Comparison of ENCODE assay signal across 18 cellular contexts in genomic region chr17:73533801-73534574, GRCh38.
DNase-seq lines count a peak whose midpoint lies in the region; ATAC-seq and TF ChIP-seq lines count a peak whose summit lies in the region.
"Had no signal": no experiment of that assay in that cellular context is flagged by ENCODE, and none has a peak within 500 bp of the region (broad histone marks: within the 10 kb centered on the region; RNA-seq: fewer than 3 reads in every experiment).

No MANE protein-coding gene starts in this region.

- peaks cover 37% of the 10 kb centered on the region for H3K4me1 ChIP-seq in NT2/D1 (ENCODE audit: insufficient read depth, insufficient read length)
- no peaks in the 10 kb centered on the region for H3K4me1 ChIP-seq in aorta (ENCODE audit: control insufficient read depth in 1 of 2, insufficient read depth in 2 of 2, low read length in 2 of 2)
- H3K4me1 ChIP-seq: esophagus squamous epithelium, pancreas had no signal

- peaks cover 8% of the 10 kb centered on the region for H3K27me3 Mint-ChIP-seq in nephron (ENCODE audit: low read depth)
- H3K27me3 Mint-ChIP-seq: CD4-positive, alpha-beta memory T cell had no signal

- peaks cover 10% of the 10 kb centered on the region for H3K27me3 ChIP-seq in NT2/D1 (ENCODE audit: insufficient read depth, insufficient read length)
- H3K27me3 ChIP-seq in aorta (ENCODE audit: control insufficient read depth in 1 of 2, insufficient read depth in 2 of 2, low read length in 1 of 2): no peaks in the 10 kb centered on the region
- H3K27me3 ChIP-seq: esophagus squamous epithelium, pancreas had no signal

- no peaks in the 10 kb centered on the region for H3K36me3 Mint-ChIP-seq in nephron (ENCODE audit: low read depth)
- H3K36me3 Mint-ChIP-seq: CD4-positive, alpha-beta memory T cell had no signal

- intact Hi-C loops in aorta (cut with DNase I): no loop called here

- H3K9me3 ChIP-seq in NT2/D1 (ENCODE audit: insufficient read depth, low read length): no peaks in the 10 kb centered on the region
- no peaks in the 10 kb centered on the region for H3K9me3 ChIP-seq in aorta (ENCODE audit: control insufficient read depth, low read length)
- H3K9me3 ChIP-seq: esophagus squamous epithelium, gastroesophageal sphincter, pancreas had no signal

- H3K36me3 ChIP-seq in NT2/D1 (ENCODE audit: insufficient read depth, insufficient read length, low read length) (no peaks in the 10 kb centered on the region), aorta (ENCODE audit: control insufficient read depth in 1 of 2, insufficient read depth in 2 of 2, low read length in 1 of 2) (no peaks in the 10 kb centered on the region)
- H3K36me3 ChIP-seq: esophagus squamous epithelium, gastroesophageal sphincter, pancreas had no signal

- peak overlapping the region; percentile 19 to 28 (median 24) for H3K4me3 Mint-ChIP-seq in nephron
- H3K4me3 Mint-ChIP-seq: CD4-positive, alpha-beta memory T cell had no signal

- H3K27ac ChIP-seq in aorta (ENCODE audit: low read depth in 1 of 2, low read length in 2 of 2): no peak overlapping the region
- H3K27ac ChIP-seq: esophagus squamous epithelium, gastroesophageal sphincter, pancreas had no signal

- in situ Hi-C loops in G401 (cut with HindIII; ENCODE audit: low sequenced_read_pairs): no loop called here

- peak overlapping the region; percentile 12 to 21 (median 15) for H3K27ac Mint-ChIP-seq in nephron

- peak; percentile 11 for DNase-seq in Ammon's horn (ENCODE audit: low spot score)
- DNase-seq in G401 (ENCODE audit: low spot score): peak; percentile 74
- peak; percentile 22 for DNase-seq in NT2/D1 (ENCODE audit: low read depth, low spot score)
- no peak for DNase-seq in aorta
- DNase-seq in HuH-7 (ENCODE audit: low spot score): no peak
- DNase-seq: activated CD4-positive, alpha-beta T cell treated with anti-CD3 and anti-CD28 coated beads, Interleukin-2, amount 50 U/mL, for 4 hours; activated CD8-positive, alpha-beta memory T cell treated with anti-CD3 and anti-CD28 coated beads, Interleukin-2, amount 50 U/mL, for 4 hours; CD4-positive, alpha-beta memory T cell; esophagus squamous epithelium; MM.1S; NCI-H146; stimulated activated CD4-positive, alpha-beta T cell treated with anti-CD3 and anti-CD28 coated beads, Interleukin-12 subunit alpha, Interleukin-12 subunit beta, amount 100 ng/mL, for 4 hours had no signal

- no peak for TF ChIP-seq CTCF in nephron (IDR thresholded peaks at IDR 0.05; ENCODE audit: unreplicated experiment in 3 of 3)

- H3K4me3 ChIP-seq in NT2/D1 (ENCODE audit: insufficient read length, low read depth) (no peak overlapping the region), aorta (ENCODE audit: low read length in 2 of 2) (no peak overlapping the region)
- H3K4me3 ChIP-seq: esophagus squamous epithelium, gastroesophageal sphincter, K562, pancreas had no signal

- H3K9ac ChIP-seq in NT2/D1 (ENCODE audit: insufficient read length, low read depth): peak overlapping the region; percentile 66

- TF ChIP-seq POLR2A in GM18505 (IDR thresholded peaks at IDR 0.05; ENCODE audit: borderline replicate concordance, extremely low read depth, insufficient read depth, insufficient read length): no peak

- no peak for ATAC-seq in GM18505 (IDR thresholded peaks at IDR 0.05; ENCODE audit: unreplicated experiment)
- no peak for ATAC-seq in aorta (ENCODE audit: low FRiP score)
- ATAC-seq: gastroesophageal sphincter, K562, pancreas, SK-N-SH treated with all-trans-retinoic acid at 6 μM for 48 hours had no signal

- no peaks in the 10 kb centered on the region for H3K9me3 Mint-ChIP-seq in nephron
- H3K9me3 Mint-ChIP-seq: CD4-positive, alpha-beta memory T cell had no signal

- H3K4me1 Mint-ChIP-seq in nephron: peaks cover 68% of the 10 kb centered on the region

- 79 to 80% methylated on average over 13 of the region's 13 CpGs for WGBS in aorta, 2 donors

Comparison
In these comparisons a context has a peak if more than half of its experiments do, and no peak if none do; other contexts are left out.
1. DNase-seq: peak in Ammon's horn (single experiment), G401 (single experiment) and NT2/D1 (single experiment); none in aorta (0 of 2) and HuH-7 (single experiment).